ENCODE assay signal across 8 cellular contexts in the genomic region with DNA sequence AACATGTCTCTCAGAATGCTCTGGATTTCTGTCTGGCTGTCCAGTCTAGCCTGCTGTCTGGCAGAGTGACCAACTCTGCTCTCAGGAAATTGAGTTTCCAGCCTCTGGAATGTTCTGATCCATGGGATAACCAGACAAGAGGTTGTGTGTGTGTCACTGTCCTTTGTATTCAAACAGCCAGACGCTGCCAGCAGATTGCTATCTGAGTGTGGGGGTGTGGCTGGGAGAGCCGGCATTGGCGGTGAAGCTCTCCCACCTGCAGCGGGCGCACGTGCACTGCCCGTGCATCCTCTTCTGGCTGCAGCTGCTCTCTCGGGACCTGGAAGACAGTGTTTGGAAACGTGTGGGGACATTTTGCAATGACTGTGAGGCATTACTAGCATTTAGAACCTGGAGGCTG. TPM values are rescaled to one million over a fixed set of nuclear protein-coding genes. Genes with fewer than 3 reads are reported as not detected.
DNase-seq lines count a peak whose midpoint lies in the region; ATAC-seq and TF ChIP-seq lines count a peak whose summit lies in the region.

No MANE protein-coding gene starts in this region.

- CTCF ChIA-PET in PC-3 (lab: Charles Lee), result interaction anchor here (1.0 to 2.9 kb wide), 3 partner anchors 20 to 38 kb away, joined by 3 to 14 read pairs (median 10); partner anchors contain the start of gene PKP1

- H3K4me3 Mint-ChIP-seq in osteocyte (ENCODE audit: unreplicated experiment), result no peak overlapping the region

- H3K27ac Mint-ChIP-seq in osteocyte (ENCODE audit: unreplicated experiment), result no peak overlapping the region

- ATAC-seq in PC-3 (peak; percentile 37), GM18520 (IDR thresholded peaks at IDR 0.05; ENCODE audit: unreplicated experiment) (no peak), HG02588 (IDR thresholded peaks at IDR 0.05; ENCODE audit: unreplicated experiment) (no peak)

- H3K4me2 ChIP-seq in PC-3 (ENCODE audit: low read length), result peak overlapping the region; percentile 74

- H3K79me2 ChIP-seq in PC-3 (ENCODE audit: low read length), result peaks cover 82% of the 10 kb centered on the region

- peaks cover 39% of the 10 kb centered on the region for H3K36me3 ChIP-seq in PC-3 (ENCODE audit: low read depth, low read length)

- H3K36me3 Mint-ChIP-seq in osteocyte (ENCODE audit: unreplicated experiment), result no peaks in the 10 kb centered on the region

- BruUV-seq in PC-3 (replicated peaks; lab: Mats Ljungman, UMichigan), result no TSS peak

- no peaks in the 10 kb centered on the region for H3K9me3 Mint-ChIP-seq in osteocyte (ENCODE audit: unreplicated experiment)

- peaks cover 72% of the 10 kb centered on the region for H3K4me1 ChIP-seq in PC-3 (ENCODE audit: insufficient read depth, low read length)

- H3K9me2 ChIP-seq in PC-3 (replicated peaks; ENCODE audit: low read length), result no peaks in the 10 kb centered on the region

- intact Hi-C loops in PC-3 (cut with micrococcal nuclease), result loop anchor here (1.0 to 2.0 kb wide), 2 partner anchors 35 to 37 kb away; no protein-coding TSS in a partner anchor

- 0 out of 2 replicates have a peak overlapping the region, but pooled peaks have one; percentile 1 for H3K4me3 ChIP-seq in PC-3 (ENCODE audit: low read length)
- H3K4me3 ChIP-seq in fibroblast of pulmonary artery (replicated peaks; ENCODE audit: low read depth, low read length), result no peak overlapping the region

- DNase-seq in DMS153 (lab: John Stamatoyannopoulos, UW) (peak; percentile 95), KBM-7 (peak; percentile 31), PC-3 (peak; percentile 100), fibroblast of pulmonary artery (ENCODE audit: low read depth) (peak; percentile 32), osteocyte (ENCODE audit: extremely low spot score, unreplicated experiment) (no peak), putamen (ENCODE audit: low spot score) (no peak)

- POLR2A ChIA-PET in PC-3 (lab: Charles Lee; ENCODE audit: unreplicated experiment), result interaction anchor here (0.6 to 3.7 kb wide), 4 partner anchors 21 to 43 kb away, joined by 7 to 20 read pairs (median 18); partner anchors contain the start of gene PKP1

- TF ChIP-seq CTCF in PC-3 (conservative IDR thresholded peaks at IDR 0.05; ENCODE audit: low read depth, low read length) (peak; percentile 81), fibroblast of pulmonary artery (IDR thresholded peaks at IDR 0.05; ENCODE audit: low read length, missing control alignments) (no peak), osteocyte (IDR thresholded peaks at IDR 0.05) (peak; percentile 19)

- no peak overlapping the region for H2AFZ ChIP-seq in PC-3 (ENCODE audit: low read length)

- H3K9ac ChIP-seq in PC-3 (ENCODE audit: low read length), result peak overlapping the region; percentile 83

- H3K27me3 ChIP-seq in PC-3 (ENCODE audit: low read length), result no peaks in the 10 kb centered on the region

- H3K4me1 Mint-ChIP-seq in osteocyte (ENCODE audit: unreplicated experiment), result peaks cover 19% of the 10 kb centered on the region

- no peaks in the 10 kb centered on the region for H3K9me3 ChIP-seq in PC-3 (ENCODE audit: low read length)

- H3K27me3 Mint-ChIP-seq in osteocyte (ENCODE audit: unreplicated experiment), result peaks cover 28% of the 10 kb centered on the region

- in situ Hi-C loops in KBM-7 (cut with MboI; ENCODE audit: low pct_unique_long_range_greater_than_20kb, low sequenced_read_pairs), result no loop called here

- peaks cover 14% of the 10 kb centered on the region for H3F3A ChIP-seq in PC-3 (ENCODE audit: low read length, unreplicated experiment)

- no peaks in the 10 kb centered on the region for H4K20me1 ChIP-seq in PC-3 (ENCODE audit: low read length)

- H3K27ac ChIP-seq in PC-3 (ENCODE audit: low read length), result peak overlapping the region; percentile 89

RNA-seq across cellular contexts. Expression of gene PKP1, which starts 26.1 kb away (rescaled TPM):
- 211 and 259 TPM in 2 replicates for total RNA-seq in PC-3 (2014; rRNA removed)
- total RNA-seq in osteocyte, result not detected in 2 replicates

Comparison
In these comparisons a context has a peak if more than half of its experiments do, and no peak if none do; other contexts are left out.
1. DNase-seq: peak in DMS153 (single experiment), KBM-7 (single experiment), PC-3 (single experiment) and fibroblast of pulmonary artery (single experiment); none in osteocyte (single experiment) and putamen (single experiment).
2. RNA of gene PKP1, which starts 26.1 kb away (total RNA-seq): 211 to 259 TPM in PC-3; not detected in osteocyte; every median in the first group is over 100 times any median in the second.